8 cellular contexts compared by ENCODE assay signal in the genomic region with DNA sequence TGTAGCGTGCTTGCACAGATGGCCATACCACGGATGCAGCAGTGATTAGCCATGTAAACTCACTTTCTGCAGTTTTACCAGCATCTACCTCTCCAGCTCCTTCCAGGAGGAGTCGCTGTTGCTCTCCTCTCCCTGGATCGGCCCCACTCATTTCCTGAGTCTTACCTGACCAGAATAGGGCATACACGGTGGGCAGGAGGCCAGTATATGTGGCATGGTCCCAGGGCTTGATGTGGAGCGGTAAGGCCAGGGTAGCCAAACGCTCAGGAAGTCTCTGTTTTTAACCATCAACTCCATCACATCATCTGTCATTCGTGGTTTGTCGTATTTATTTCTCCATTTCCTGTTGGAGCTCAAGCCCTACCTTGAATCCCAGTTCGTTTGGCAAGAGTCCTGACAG.
DNase-seq lines count a peak whose midpoint lies in the region; ATAC-seq, FAIRE-seq and TF ChIP-seq lines count a peak whose summit lies in the region.

No MANE protein-coding gene starts in this region.

- no peak for TF ChIP-seq POLR2A in tibial nerve (IDR thresholded peaks at IDR 0.05)

- H3K27ac ChIP-seq in WERI-Rb-1 (no peak overlapping the region), tibial nerve (no peak overlapping the region)

- no peaks in the 10 kb centered on the region for H3K36me3 ChIP-seq in WERI-Rb-1
- H3K36me3 ChIP-seq in tibial nerve: no peaks in the 10 kb centered on the region

- in situ Hi-C loops in G401 (cut with HindIII; ENCODE audit: low sequenced_read_pairs): no loop called here

- H3K4me1 ChIP-seq in tibial nerve: peaks cover 0 to 21% (median 4%) of the 10 kb centered on the region in 4 donors

- ATAC-seq in HG03354 (IDR thresholded peaks at IDR 0.05; ENCODE audit: poor library complexity, severe bottlenecking, unreplicated experiment) (peak; percentile 56), GM18519 (IDR thresholded peaks at IDR 0.05; ENCODE audit: low FRiP score, unreplicated experiment) (no peak), GM19324 (IDR thresholded peaks at IDR 0.05; ENCODE audit: low FRiP score, unreplicated experiment) (no peak)

- no peak overlapping the region for H3K4me3 ChIP-seq in WERI-Rb-1 (ENCODE audit: low read depth, low read length)
- H3K4me3 ChIP-seq in tibial nerve: no peak overlapping the region

- H3K9me3 ChIP-seq in WERI-Rb-1 (ENCODE audit: severe bottlenecking) (no peaks in the 10 kb centered on the region), tibial nerve (no peaks in the 10 kb centered on the region)

- TF ChIP-seq CTCF in WERI-Rb-1 (IDR thresholded peaks at IDR 0.05; ENCODE audit: low read depth, low read length) (peak; percentile 93), tibial nerve (IDR thresholded peaks at IDR 0.05) (peak in 4 of 5 experiments; percentile 17 to 35 (median 25))

- 61% methylated on average over 10 of the region's 10 CpGs for WGBS in tibial nerve, 2 donors

- DNase-seq in G401 (ENCODE audit: low spot score): peak; percentile 12
- DNase-seq in WERI-Rb-1: peak; percentile 64
- peak; percentile 23 for DNase-seq in iPS DF 19.7 (ENCODE audit: low read depth, low spot score)
- DNase-seq in tibial nerve (ENCODE audit: low spot score in 2 of 2): no peak
- DNase-seq in frontal cortex (ENCODE audit: low spot score in 2 of 2): no peak

- H3K27me3 ChIP-seq in WERI-Rb-1 (ENCODE audit: insufficient read depth, low read depth, severe bottlenecking): no peaks in the 10 kb centered on the region
- H3K27me3 ChIP-seq in tibial nerve: no peaks in the 10 kb centered on the region

- no peak for TF ChIP-seq EP300 in tibial nerve (IDR thresholded peaks at IDR 0.05)

- no peak for FAIRE-seq in frontal cortex (lab: Jason Lieb, UNC)

Comparison
In these comparisons a context has a peak if more than half of its experiments do, and no peak if none do; other contexts are left out.
1. DNase-seq: peak in G401 (single experiment), WERI-Rb-1 (single experiment) and iPS DF 19.7 (single experiment); none in tibial nerve (0 of 2) and frontal cortex (0 of 2).